ENCODE assay signal across 22 cellular contexts in the genomic region with DNA sequence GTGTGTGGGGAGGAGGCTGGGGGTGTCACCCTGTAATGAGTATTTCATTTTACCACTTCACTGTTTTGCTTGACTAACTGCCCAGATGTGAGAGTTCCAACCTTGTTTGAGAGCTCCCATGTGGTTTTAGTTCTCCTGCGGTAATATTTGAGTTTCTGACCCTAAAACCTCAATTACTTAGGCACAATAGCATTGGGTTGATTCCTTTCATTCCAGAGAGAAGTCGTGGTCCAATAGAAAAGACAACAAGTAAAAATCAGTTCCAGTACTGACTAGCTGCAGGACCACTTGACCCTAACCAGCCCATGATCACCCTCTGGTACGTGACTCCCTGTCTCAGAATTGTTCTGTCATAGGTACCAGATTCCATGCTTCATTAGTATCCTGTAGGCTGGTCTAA.
DNase-seq lines count a peak whose midpoint lies in the region; ATAC-seq and TF ChIP-seq lines count a peak whose summit lies in the region.
"Had no signal": no experiment of that assay in that cellular context is flagged by ENCODE, and none has a peak within 500 bp of the region (broad histone marks: within the 10 kb centered on the region; RNA-seq: fewer than 3 reads in every experiment).

No MANE protein-coding gene starts in this region.

- H3K9me3 ChIP-seq in left lung, result no peaks in the 10 kb centered on the region
- H3K9me3 ChIP-seq in transverse colon, result no peaks in the 10 kb centered on the region
- H3K9me3 ChIP-seq: upper lobe of left lung had no signal

- H3K36me3 ChIP-seq in BJ (ENCODE audit: control insufficient read depth, insufficient read depth, low read length) (no peaks in the 10 kb centered on the region), left lung (no peaks in the 10 kb centered on the region), transverse colon (no peaks in the 10 kb centered on the region)
- H3K36me3 ChIP-seq: cardiac muscle cell, upper lobe of left lung had no signal

- H3K4me3 ChIP-seq in BJ (ENCODE audit: low read depth, low read length) (no peak overlapping the region), choroid plexus epithelial cell (ENCODE audit: low read depth, low read length) (no peak overlapping the region), left lung (no peak overlapping the region), transverse colon (no peak overlapping the region)
- H3K4me3 ChIP-seq: cardiac muscle cell, lung, PC-9, upper lobe of left lung had no signal

- DNase-seq in BJ (ENCODE audit: low read depth) (peak; percentile 83), MV-4-11 (lab: John Stamatoyannopoulos, UW) (peak; percentile 65), choroid plexus epithelial cell (ENCODE audit: low read depth) (peak; percentile 96), left lung (no peak), EL (no peak), transverse colon (no peak)
- DNase-seq: activated CD4-positive, alpha-beta T cell treated with anti-CD3 and anti-CD28 coated beads, Interleukin-2, amount 50 U/mL, for 1 hour; activated T-cell treated with anti-CD3 and anti-CD28 coated beads for 4 hours; HCEC 1CT; naive thymus-derived CD8-positive, alpha-beta T cell; NCI-H2029; NCI-H526; PC-9; posterior cingulate gyrus; stimulated activated naive CD4-positive, alpha-beta T cell treated with Interleukin-2 at 50 U/mL for 16 hours; upper lobe of left lung had no signal

- H3K4me1 ChIP-seq in left lung, result no peaks in the 10 kb centered on the region
- H3K4me1 ChIP-seq in transverse colon, result no peaks in the 10 kb centered on the region
- H3K4me1 ChIP-seq: upper lobe of left lung had no signal

- CTCF ChIA-PET in BJ (lab: Yijun Ruan, JAX), result no interaction called here

- H3K27me3 ChIP-seq in BJ (ENCODE audit: control insufficient read depth, insufficient read depth, low read length) (no peaks in the 10 kb centered on the region), left lung (no peaks in the 10 kb centered on the region), transverse colon (no peaks in the 10 kb centered on the region)
- H3K27me3 ChIP-seq: cardiac muscle cell, upper lobe of left lung had no signal

- in situ Hi-C loops in transverse colon (cut with MboI; ENCODE audit: low pct_ligation_motif_present in 1 of 4, low pct_unique_long_range_greater_than_20kb in 1 of 4, low sequenced_read_pairs in 3 of 4), result loop anchor here in 2 of 4 donors (25.0 kb wide), 1 partner anchor 1052 kb away; no protein-coding TSS in a partner anchor

- 50 to 55% methylated on average over 2 to 3 of the region's 3 CpGs for WGBS in transverse colon (ENCODE audit: low coverage in 1 of 2), 2 donors

- intact Hi-C loops in left lung (cut with DNase I), result no loop called here
- intact Hi-C loops in transverse colon (cut with DNase I; ENCODE audit: low total_unique reads), result no loop called here

- H3K27ac ChIP-seq in left lung (no peak overlapping the region), transverse colon (no peak overlapping the region)
- H3K27ac ChIP-seq: cardiac muscle cell, PC-9, upper lobe of left lung had no signal

- TF ChIP-seq CTCF in BJ (IDR thresholded peaks at IDR 0.05; ENCODE audit: insufficient read depth, low read depth, low read length), result no peak
- TF ChIP-seq CTCF in choroid plexus epithelial cell (conservative IDR thresholded peaks at IDR 0.05; ENCODE audit: low read depth, low read length), result no peak
- TF ChIP-seq CTCF in left lung (IDR thresholded peaks at IDR 0.05), result no peak
- no peak for TF ChIP-seq CTCF in transverse colon (IDR thresholded peaks at IDR 0.05)

- POLR2A ChIA-PET in BJ (lab: Charles Lee), result no interaction called here

- TF ChIP-seq POLR2A in transverse colon (IDR thresholded peaks at IDR 0.05), result no peak

- ATAC-seq in left lung (peak; percentile 41), GM18907 (IDR thresholded peaks at IDR 0.05; ENCODE audit: unreplicated experiment) (no peak), GM21367 (IDR thresholded peaks at IDR 0.05; ENCODE audit: unreplicated experiment) (no peak)
- ATAC-seq: HepG2; naive thymus-derived CD8-positive, alpha-beta T cell; SK-N-SH treated with all-trans-retinoic acid at 6 μM for 48 hours had no signal

- no peak for TF ChIP-seq EP300 in transverse colon (IDR thresholded peaks at IDR 0.05; ENCODE audit: low read depth)

Comparison
In these comparisons a context has a peak if more than half of its experiments do, and no peak if none do; other contexts are left out.
1. DNase-seq: peak in BJ (single experiment), MV-4-11 (single experiment) and choroid plexus epithelial cell (single experiment); none in left lung (0 of 2), EL (single experiment) and transverse colon (single experiment).